1 cellular context compared by ENCODE assay signal in the genomic region with DNA sequence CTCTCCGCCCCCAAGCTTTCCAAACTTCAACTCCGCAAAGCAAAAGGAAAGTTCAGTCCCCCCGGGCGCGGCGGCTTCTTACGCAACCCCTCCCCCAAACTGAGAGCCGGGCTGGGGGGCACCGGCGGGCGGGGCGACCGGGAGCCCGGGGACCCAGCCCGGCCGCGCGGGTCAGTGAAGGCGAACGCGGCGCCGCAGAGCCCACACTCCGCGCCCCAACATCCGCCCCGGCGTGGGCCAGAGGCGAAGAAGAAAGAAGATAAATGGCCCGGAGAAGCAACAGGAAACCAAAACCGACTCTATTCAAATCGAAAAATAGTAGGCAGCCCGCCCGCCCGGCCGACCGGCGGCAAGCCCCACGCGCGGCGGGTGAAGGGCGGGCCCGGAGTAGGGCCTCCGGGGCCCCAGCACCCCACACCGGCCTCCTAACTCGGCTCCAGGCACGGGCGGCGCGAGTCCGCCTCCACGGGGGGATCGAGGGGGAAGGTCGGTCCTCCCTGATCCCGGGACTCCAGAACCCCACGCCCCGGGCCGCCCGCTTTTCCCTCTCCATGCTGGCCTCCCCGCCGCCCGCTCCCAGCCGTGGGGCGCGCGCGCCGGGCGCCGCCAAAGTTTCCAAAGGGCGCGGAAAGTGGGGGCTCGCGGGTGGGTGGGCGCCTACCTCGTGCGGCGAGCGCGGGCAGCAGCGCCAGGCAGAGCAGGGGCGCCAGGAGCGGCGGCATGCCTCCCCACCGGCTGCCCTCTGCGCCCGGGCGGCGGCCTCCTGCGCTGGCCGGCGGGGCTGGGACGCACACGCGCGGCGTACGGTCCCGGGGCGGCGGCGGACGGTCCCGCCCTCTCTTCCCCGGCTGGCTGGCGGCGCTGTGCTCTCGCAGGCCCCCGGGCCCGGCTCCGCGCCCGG.
TF ChIP-seq lines count a peak whose summit lies in the region.

No MANE protein-coding gene starts in this region.

TF ChIP-seq in SK-N-SH treated with all-trans-retinoic acid at 6 μM for 48 hours, 23 proteins besides CTCF, POLR2A, EP300 and RAD21 (continued from another document):
- TF ChIP-seq PATZ1 (CRISPR knock-in tag; IDR thresholded peaks at IDR 0.05; ENCODE audit: borderline replicate concordance) (no peak), ZC3H10 (CRISPR knock-in tag; IDR thresholded peaks at IDR 0.05) (no peak), ARNTL (CRISPR knock-in tag; IDR thresholded peaks at IDR 0.05; ENCODE audit: borderline replicate concordance, low read depth) (no peak), ESRRG (CRISPR knock-in tag; IDR thresholded peaks at IDR 0.05) (no peak)
